Comparison of ENCODE assay signal across 19 cellular contexts in genomic region chr13:91491980-91492379, GRCh38.
DNase-seq lines count a peak whose midpoint lies in the region; TF ChIP-seq lines count a peak whose summit lies in the region.
"Had no signal": no experiment of that assay in that cellular context is flagged by ENCODE, and none has a peak within 500 bp of the region (broad histone marks: within the 10 kb centered on the region; RNA-seq: fewer than 3 reads in every experiment).

No MANE protein-coding gene starts in this region.

- H3K9ac ChIP-seq in SK-N-MC (ENCODE audit: insufficient read length): no peak overlapping the region
- H3K9ac ChIP-seq: BLaER1 treated with 17β-estradiol and CSF1 and Interleukin-3, amounts not matched to agents 10 nM and 100 nM had no signal

- TF ChIP-seq CTCF in osteocyte (IDR thresholded peaks at IDR 0.05): no peak

- H3K9me3 Mint-ChIP-seq in osteocyte (ENCODE audit: unreplicated experiment): peaks cover 22% of the 10 kb centered on the region
- no peaks in the 10 kb centered on the region for H3K9me3 Mint-ChIP-seq in activated CD4-positive, alpha-beta T cell treated with anti-CD3 and anti-CD28 coated beads, Interleukin-2, amount 10 ng/mL, durations not matched to agents 7 days and 5 days
- H3K9me3 Mint-ChIP-seq: CD4-positive, alpha-beta T cell; CD8-positive, alpha-beta T cell had no signal

- H3K4me3 Mint-ChIP-seq in osteocyte (ENCODE audit: unreplicated experiment): no peak overlapping the region
- H3K4me3 Mint-ChIP-seq in activated CD4-positive, alpha-beta T cell treated with anti-CD3 and anti-CD28 coated beads, Interleukin-2, amount 10 ng/mL, durations not matched to agents 7 days and 5 days: no peak overlapping the region
- H3K4me3 Mint-ChIP-seq: B cell; CD4-positive, alpha-beta T cell; CD8-positive, alpha-beta T cell had no signal

- POLR2A ChIA-PET in activated CD4-positive, alpha-beta T cell treated with anti-CD3 and anti-CD28 coated beads, Interleukin-2, amount 10 ng/mL, durations not matched to agents 7 days and 5 days (lab: Charles Lee): no interaction called here

- H3K27ac Mint-ChIP-seq in osteocyte (ENCODE audit: unreplicated experiment): peak overlapping the region; percentile 90
- H3K27ac Mint-ChIP-seq in activated CD4-positive, alpha-beta T cell treated with anti-CD3 and anti-CD28 coated beads, Interleukin-2, amount 10 ng/mL, durations not matched to agents 7 days and 5 days: no peak overlapping the region
- H3K27ac Mint-ChIP-seq: B cell; CD4-positive, alpha-beta T cell; CD8-positive, alpha-beta T cell had no signal

- H3K27me3 Mint-ChIP-seq in osteocyte (ENCODE audit: unreplicated experiment): no peaks in the 10 kb centered on the region
- no peaks in the 10 kb centered on the region for H3K27me3 Mint-ChIP-seq in activated CD4-positive, alpha-beta T cell treated with anti-CD3 and anti-CD28 coated beads, Interleukin-2, amount 10 ng/mL, durations not matched to agents 7 days and 5 days
- H3K27me3 Mint-ChIP-seq: B cell; CD4-positive, alpha-beta T cell had no signal

- no peaks in the 10 kb centered on the region for H3K36me3 Mint-ChIP-seq in osteocyte (ENCODE audit: unreplicated experiment)
- no peaks in the 10 kb centered on the region for H3K36me3 Mint-ChIP-seq in activated CD4-positive, alpha-beta T cell treated with anti-CD3 and anti-CD28 coated beads, Interleukin-2, amount 10 ng/mL, durations not matched to agents 7 days and 5 days (ENCODE audit: low read depth)
- H3K36me3 Mint-ChIP-seq: CD8-positive, alpha-beta T cell had no signal

- DNase-seq in SK-N-MC (ENCODE audit: low read depth, low spot score) (no peak), left kidney (ENCODE audit: low read depth, low spot score) (peak; percentile 27), osteocyte (ENCODE audit: extremely low spot score, unreplicated experiment) (no peak), putamen (ENCODE audit: low spot score) (no peak), AG08396 (ENCODE audit: low spot score) (no peak), nucleus accumbens (lab: John Stamatoyannopoulos, UW) (no peak)
- DNase-seq in activated CD4-positive, alpha-beta T cell treated with anti-CD3 and anti-CD28 coated beads, Interleukin-2, amount 10 ng/mL, durations not matched to agents 7 days and 5 days: no peak
- DNase-seq: 8988T; ACHN; AML-193; Caco-2; Calu3; CD4-positive, alpha-beta T cell; CD8-positive, alpha-beta T cell; DMS79 treated with DMSO at 0.1 percent for 48 hours; GF-D8 had no signal

- H3K4me3 ChIP-seq in SK-N-MC: 0 out of 2 replicates have a peak overlapping the region, but pooled peaks have one; percentile 7
- H3K4me3 ChIP-seq: BLaER1 treated with 17β-estradiol and CSF1 and Interleukin-3, amounts not matched to agents 10 nM and 100 nM had no signal

- CTCF ChIA-PET in activated CD4-positive, alpha-beta T cell treated with anti-CD3 and anti-CD28 coated beads, Interleukin-2, amount 10 ng/mL, durations not matched to agents 7 days and 5 days (lab: Charles Lee): no interaction called here

- peaks cover 40% of the 10 kb centered on the region for H3K4me1 Mint-ChIP-seq in osteocyte (ENCODE audit: unreplicated experiment)
- H3K4me1 Mint-ChIP-seq in activated CD4-positive, alpha-beta T cell treated with anti-CD3 and anti-CD28 coated beads, Interleukin-2, amount 10 ng/mL, durations not matched to agents 7 days and 5 days: no peaks in the 10 kb centered on the region
- H3K4me1 Mint-ChIP-seq: B cell had no signal

- H3K27ac ChIP-seq in SK-N-MC: no peak overlapping the region
- H3K27ac ChIP-seq: BLaER1 treated with 17β-estradiol and CSF1 and Interleukin-3, amounts not matched to agents 10 nM and 100 nM; C4-2B had no signal

- no peaks in the 10 kb centered on the region for H3K36me3 ChIP-seq in SK-N-MC (ENCODE audit: insufficient read depth, low read length)
- H3K36me3 ChIP-seq: BLaER1 treated with 17β-estradiol and CSF1 and Interleukin-3, amounts not matched to agents 10 nM and 100 nM had no signal

- no peaks in the 10 kb centered on the region for H3K9me3 ChIP-seq in SK-N-MC (ENCODE audit: low read depth, low read length)
- H3K9me3 ChIP-seq: BLaER1 treated with 17β-estradiol and CSF1 and Interleukin-3, amounts not matched to agents 10 nM and 100 nM; Caco-2 had no signal
